Comparison of ENCODE assay signal across 7 cellular contexts in genomic region chr9:137021979-137022619, GRCh38. TPM values are rescaled to one million over a fixed set of nuclear protein-coding genes. Genes with fewer than 3 reads are reported as not detected.
DNase-seq lines count a peak whose midpoint lies in the region; ATAC-seq and TF ChIP-seq lines count a peak whose summit lies in the region.
"Had no signal": no experiment of that assay in that cellular context is flagged by ENCODE, and none has a peak within 500 bp of the region (broad histone marks: within the 10 kb centered on the region; RNA-seq: fewer than 3 reads in every experiment).

No MANE protein-coding gene starts in this region.

- no peak for TF ChIP-seq CTCF in foreskin keratinocyte (conservative IDR thresholded peaks at IDR 0.05)

- DNase-seq in NCI-H82 (lab: John Stamatoyannopoulos, UW) (peak; percentile 73), NCI-H82 treated with DMSO at 0.1 percent for 48 hours (lab: John Stamatoyannopoulos, UW; ENCODE audit: unreplicated experiment) (no peak), foreskin keratinocyte (peak; percentile 24 to 57)
- peak; percentile 67 to 78 for DNase-seq in activated CD4-positive, alpha-beta T cell treated with anti-CD3 and anti-CD28 coated beads for 4 hours
- DNase-seq in stimulated activated CD8-positive, alpha-beta memory T cell treated with anti-CD3 and anti-CD28 coated beads, Interleukin-15, amount 100 ng/mL, for 24 hours (ENCODE audit: low read depth) = peak; percentile 37

- H3K4me1 ChIP-seq in foreskin keratinocyte = no peaks in the 10 kb centered on the region

- no peak overlapping the region for H3K27ac ChIP-seq in foreskin keratinocyte

- H3K27me3 ChIP-seq in foreskin keratinocyte = peaks cover 17% of the 10 kb centered on the region

- ATAC-seq in foreskin keratinocyte (peak; percentile 77), HG03342 (IDR thresholded peaks at IDR 0.05; ENCODE audit: unreplicated experiment) (no peak)

RNA-seq across cellular contexts. Expression of gene ABCA2, which starts 5.9 kb away (rescaled TPM):
- 1.2 TPM in 2 replicates for total RNA-seq in foreskin keratinocyte
- polyA plus RNA-seq in foreskin keratinocyte = 1.1 and 1.5 TPM in 2 replicates

RNA-seq across cellular contexts. Expression of gene FUT7, which starts 9.8 kb away (rescaled TPM):
- total RNA-seq in foreskin keratinocyte = not detected in 2 replicates
- polyA plus RNA-seq in foreskin keratinocyte = not detected in 2 replicates
- total RNA-seq: glomerular endothelial cell had no signal

RNA-seq across cellular contexts. Expression of gene NPDC1, which starts 23.9 kb away (rescaled TPM):
- total RNA-seq in foreskin keratinocyte = 7.3 and 9.0 TPM in 2 replicates
- polyA plus RNA-seq in foreskin keratinocyte = 11.5 and 17.3 TPM in 2 replicates

RNA-seq across cellular contexts. Expression of gene CLIC3, which starts 25.7 kb away (rescaled TPM):
- total RNA-seq in foreskin keratinocyte = 0.95 and 1.7 TPM in 2 replicates
- 1.3 and 2.6 TPM in 2 replicates for polyA plus RNA-seq in foreskin keratinocyte

RNA-seq across cellular contexts. Expression of gene PAXX, which starts 29.9 kb away (rescaled TPM):
- total RNA-seq in foreskin keratinocyte = 48.4 and 52.7 TPM in 2 replicates
- polyA plus RNA-seq in foreskin keratinocyte = 79.5 and 84.6 TPM in 2 replicates
